ENCODE assay signal across 8 cellular contexts in the genomic region with DNA sequence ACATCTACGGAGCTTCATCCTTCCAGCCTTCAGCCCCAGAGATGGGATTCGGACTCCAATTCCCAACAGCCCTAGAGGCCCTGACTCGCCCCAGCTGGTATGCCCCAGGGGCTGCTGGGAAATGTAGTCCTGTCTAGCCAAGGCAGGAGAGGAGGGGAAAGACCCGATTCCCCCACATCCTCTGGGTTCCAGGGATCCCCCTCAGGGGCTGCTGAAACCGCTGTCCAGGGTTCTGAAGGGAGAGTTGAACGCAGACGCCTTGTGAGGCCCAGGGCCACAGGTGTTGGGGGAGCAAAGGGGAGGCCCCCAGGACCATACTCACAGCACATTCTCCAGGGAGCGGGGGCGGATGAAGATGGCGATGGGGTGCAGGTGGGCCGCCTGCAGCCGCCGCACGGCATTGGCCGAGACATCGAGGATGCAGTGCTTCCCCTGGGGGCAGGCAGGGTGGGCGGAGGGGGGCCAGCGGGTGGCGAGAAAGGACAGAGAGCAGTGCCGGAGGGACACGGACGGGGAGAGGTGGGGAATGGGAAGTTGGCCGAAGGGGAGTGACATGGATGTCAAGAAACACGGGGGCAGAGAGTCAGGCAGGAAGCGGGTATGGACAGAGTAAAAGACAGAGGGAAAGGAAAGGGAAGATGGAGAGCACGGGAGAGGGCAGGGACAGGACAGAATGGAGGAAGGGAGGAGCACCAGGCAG. TPM values are rescaled to one million over a fixed set of nuclear protein-coding genes. Genes with fewer than 3 reads are reported as not detected.
DNase-seq lines count a peak whose midpoint lies in the region; ATAC-seq and TF ChIP-seq lines count a peak whose summit lies in the region.

No MANE protein-coding gene starts in this region.

- peaks cover 63% of the 10 kb centered on the region for H3K36me3 Mint-ChIP-seq in brain

- no peak overlapping the region for H3K27ac ChIP-seq in esophagus squamous epithelium

- H3K4me3 Mint-ChIP-seq in brain: peak overlapping the region in 1 of 5 experiments; percentile 43

- H3K4me3 ChIP-seq in mucosa of descending colon (no peak overlapping the region), lower leg skin (ENCODE audit: low read depth, poor library complexity, severe bottlenecking) (no peak overlapping the region), esophagus squamous epithelium (no peak overlapping the region)

- no peaks in the 10 kb centered on the region for H3K27me3 Mint-ChIP-seq in brain

- TF ChIP-seq CTCF in brain (conservative IDR thresholded peaks at IDR 0.05) (no peak), mucosa of descending colon (IDR thresholded peaks at IDR 0.05) (no peak), lower leg skin (IDR thresholded peaks at IDR 0.05) (no peak), esophagus squamous epithelium (IDR thresholded peaks at IDR 0.05) (no peak)

- TF ChIP-seq POLR2A in lower leg skin (IDR thresholded peaks at IDR 0.05) (no peak), esophagus squamous epithelium (IDR thresholded peaks at IDR 0.05) (no peak)

- peak; percentile 76 for ATAC-seq in mucosa of descending colon
- no peak for ATAC-seq in HG02884 (IDR thresholded peaks at IDR 0.05; ENCODE audit: unreplicated experiment)

- intact Hi-C loops in mucosa of descending colon (cut with DNase I, micrococcal nuclease): no loop called here
- intact Hi-C loops in lower leg skin (cut with DNase I; ENCODE audit: low total_unique reads): no loop called here
- intact Hi-C loops in esophagus squamous epithelium (cut with DNase I): no loop called here

- H3K27ac Mint-ChIP-seq in brain: peak overlapping the region; percentile 44 to 100 (median 95)

- H3K27me3 ChIP-seq in esophagus squamous epithelium: no peaks in the 10 kb centered on the region

- DNase-seq in ELF-1 (ENCODE audit: low read depth, low spot score): peak; percentile 64
- peak; percentile 36 for DNase-seq in LHCN-M2 (ENCODE audit: low read depth)
- DNase-seq in mucosa of descending colon: peak in 1 of 3 donors; percentile 65
- DNase-seq in lower leg skin (ENCODE audit: low spot score in 2 of 2): no peak
- no peak for DNase-seq in hippocampal formation (lab: John Stamatoyannopoulos, UW)
- DNase-seq in esophagus squamous epithelium (lab: John Stamatoyannopoulos, UW): no peak

- H3K4me1 ChIP-seq in mucosa of descending colon (ENCODE audit: low read depth) (no peaks in the 10 kb centered on the region), esophagus squamous epithelium (no peaks in the 10 kb centered on the region)

- H3K9me3 ChIP-seq in mucosa of descending colon (no peaks in the 10 kb centered on the region), esophagus squamous epithelium (no peaks in the 10 kb centered on the region)

- no peaks in the 10 kb centered on the region for H3K36me3 ChIP-seq in mucosa of descending colon (ENCODE audit: low read depth)
- peaks cover 0 to 65% (median 15%) of the 10 kb centered on the region in 3 donors for H3K36me3 ChIP-seq in esophagus squamous epithelium

- WGBS in lower leg skin, 2 donors: 78 to 82% methylated on average over 25 to 26 of the region's 26 CpGs
- 81 to 88% methylated on average over 11 to 20 of the region's 26 CpGs for WGBS in esophagus squamous epithelium, 2 donors

- H3K9me3 Mint-ChIP-seq in brain: no peaks in the 10 kb centered on the region

- H3K4me1 Mint-ChIP-seq in brain: peaks cover 10% of the 10 kb centered on the region

RNA-seq across cellular contexts. Expression of gene ASGR1, which starts 12.6 kb away (rescaled TPM):
- total RNA-seq in LHCN-M2 (2014; rRNA removed) (0.29 and 1.4 TPM in 2 replicates), mucosa of descending colon (1 to 10 TPM in 2 of 3 donors, under 1 TPM in 1; 0.35 to 1.6 (median 1.2) TPM), lower leg skin (1 to 10 TPM; 1.3 to 6.6 (median 4.2) TPM), esophagus squamous epithelium (1 to 10 TPM in 1 of 4 donors, under 1 TPM in 2, not detected in 1; 0.42 to 1.1 (median 0.97) TPM)
- 0.68 TPM for polyA plus RNA-seq in LHCN-M2 (2012)
- 13.4 TPM for polyA plus RNA-seq in brain (ENCODE audit: insufficient read depth, low read depth, low replicate concordance)

RNA-seq across cellular contexts. Expression of gene DLG4, which starts 27.9 kb away (rescaled TPM):
- total RNA-seq in LHCN-M2 (2014; rRNA removed) (16.6 and 17.3 TPM in 2 replicates), mucosa of descending colon (10 to 100 TPM in 1 of 3 donors, 1 to 10 TPM in 2; 4.1 to 34.5 (median 6.6) TPM), lower leg skin (1 to 10 TPM; 2.7 to 7.7 (median 4.7) TPM), esophagus squamous epithelium (10 to 100 TPM in 1 of 4 donors, 1 to 10 TPM in 3; 2.6 to 13.9 (median 6.0) TPM)
- polyA plus RNA-seq in LHCN-M2 (2012): 20.3 TPM
- 109 TPM for polyA plus RNA-seq in brain (ENCODE audit: insufficient read depth, low read depth, low replicate concordance)

RNA-seq across cellular contexts. Expression of gene ACADVL, which starts 28.0 kb away (rescaled TPM):
- 485 and 564 TPM in 2 replicates for total RNA-seq in LHCN-M2 (2014; rRNA removed)
- polyA plus RNA-seq in LHCN-M2 (2012): 380 TPM
- polyA plus RNA-seq in brain (ENCODE audit: insufficient read depth, low read depth, low replicate concordance): 229 TPM
- total RNA-seq in mucosa of descending colon: 1,000 to 10,000 TPM in 1 of 3 donors, 100 to 1,000 TPM in 2; 729 to 1,007 (median 804) TPM
- total RNA-seq in lower leg skin: 1,000 to 10,000 TPM in 1 of 4 donors, 100 to 1,000 TPM in 3; 703 to 1,179 (median 863) TPM
- total RNA-seq in esophagus squamous epithelium: 100 to 1,000 TPM; 453 to 742 (median 464) TPM

RNA-seq across cellular contexts. Expression of gene DVL2, which starts 42.6 kb away (rescaled TPM):
- total RNA-seq in LHCN-M2 (2014; rRNA removed) (64.8 and 71.4 TPM in 2 replicates), mucosa of descending colon (10 to 100 TPM; 33.4 to 52.0 (median 36.0) TPM), lower leg skin (10 to 100 TPM; 51.7 to 87.5 (median 67.8) TPM), esophagus squamous epithelium (10 to 100 TPM; 21.4 to 58.0 (median 37.3) TPM)
- polyA plus RNA-seq in LHCN-M2 (2012): 41.3 TPM
- 49.5 TPM for polyA plus RNA-seq in brain (ENCODE audit: insufficient read depth, low read depth, low replicate concordance)

RNA-seq across cellular contexts. Expression of gene PHF23, which starts 47.5 kb away (rescaled TPM):
- total RNA-seq in LHCN-M2 (2014; rRNA removed): 54.7 and 56.4 TPM in 2 replicates
- polyA plus RNA-seq in LHCN-M2 (2012): 53.1 TPM
- 40.9 TPM for polyA plus RNA-seq in brain (ENCODE audit: insufficient read depth, low read depth, low replicate concordance)
- 10 to 100 TPM; 36.0 to 49.8 (median 36.8) TPM for total RNA-seq in mucosa of descending colon
- 10 to 100 TPM; 23.4 to 32.5 (median 27.9) TPM for total RNA-seq in lower leg skin
- 10 to 100 TPM; 24.7 to 30.6 (median 27.0) TPM for total RNA-seq in esophagus squamous epithelium

Comparison
In these comparisons a context has a peak if more than half of its experiments do, and no peak if none do; other contexts are left out.
1. DNase-seq: peak in ELF-1 (single experiment) and LHCN-M2 (single experiment); none in lower leg skin (0 of 2), hippocampal formation (0 of 2) and esophagus squamous epithelium (single experiment).